8 cellular contexts compared by ENCODE assay signal in genomic region chr7:131370523-131370968, GRCh38. TPM values are rescaled to one million over a fixed set of nuclear protein-coding genes. Genes with fewer than 3 reads are reported as not detected.
DNase-seq lines count a peak whose midpoint lies in the region; ATAC-seq lines count a peak whose summit lies in the region.

No MANE protein-coding gene starts in this region.

- peaks cover 68% of the 10 kb centered on the region for H3K4me1 ChIP-seq in adipocyte (ENCODE audit: control insufficient read depth, insufficient read depth, low read length)

- no peaks in the 10 kb centered on the region for H3K9me3 Mint-ChIP-seq in natural killer cell treated with Interleukin-12 subunit alpha and Interleukin-12 subunit beta and Interleukin-15 and Interleukin-18, amount 100 ng/mL, for 72 hours

- H3K4me1 Mint-ChIP-seq in natural killer cell treated with Interleukin-12 subunit alpha and Interleukin-12 subunit beta and Interleukin-15 and Interleukin-18, amount 100 ng/mL, for 72 hours (ENCODE audit: low read depth in 2 of 2) = peaks cover 37 to 75% of the 10 kb centered on the region in 2 donors

- H3K4me3 Mint-ChIP-seq in natural killer cell treated with Interleukin-12 subunit alpha and Interleukin-12 subunit beta and Interleukin-15 and Interleukin-18, amount 100 ng/mL, for 72 hours = peak overlapping the region; percentile 43

- no peaks in the 10 kb centered on the region for H3K27me3 ChIP-seq in adipocyte (replicated peaks; ENCODE audit: control insufficient read depth, insufficient read depth, low read length)

- no peak overlapping the region for H3K9ac ChIP-seq in adipocyte (ENCODE audit: low read length)

- ATAC-seq in GM19324 (IDR thresholded peaks at IDR 0.05; ENCODE audit: low FRiP score, unreplicated experiment) = peak; percentile 60
- peak; percentile 75 to 83 for ATAC-seq in natural killer cell treated with Interleukin-12 subunit alpha and Interleukin-12 subunit beta and Interleukin-15 and Interleukin-18, amount 100 ng/mL, for 72 hours
- no peak for ATAC-seq in HG02938 (IDR thresholded peaks at IDR 0.05; ENCODE audit: unreplicated experiment)

- no peaks in the 10 kb centered on the region for H3K36me3 Mint-ChIP-seq in natural killer cell treated with Interleukin-12 subunit alpha and Interleukin-12 subunit beta and Interleukin-15 and Interleukin-18, amount 100 ng/mL, for 72 hours

- DNase-seq in ACHN (peak; percentile 93), HK-2 (ENCODE audit: unreplicated experiment) (peak; percentile 24), adipocyte (ENCODE audit: low read depth) (peak; percentile 46), COR-L47 (lab: John Stamatoyannopoulos, UW) (no peak), NCI-H2171 (lab: John Stamatoyannopoulos, UW) (no peak)
- DNase-seq in natural killer cell treated with Interleukin-12 subunit alpha and Interleukin-12 subunit beta and Interleukin-15 and Interleukin-18, amount 100 ng/mL, for 72 hours (ENCODE audit: low spot score) = no peak

- no peak overlapping the region for H3K27ac Mint-ChIP-seq in natural killer cell treated with Interleukin-12 subunit alpha and Interleukin-12 subunit beta and Interleukin-15 and Interleukin-18, amount 100 ng/mL, for 72 hours

- H3K9me3 ChIP-seq in adipocyte (ENCODE audit: control insufficient read depth, low read length) = no peaks in the 10 kb centered on the region

- in situ Hi-C loops in ACHN (cut with HindIII; ENCODE audit: low pct_ligation_motif_present, low pct_unique_long_range_greater_than_20kb, low sequenced_read_pairs) = no loop called here

- H3K36me3 ChIP-seq in adipocyte (ENCODE audit: control insufficient read depth, insufficient read depth, low read length, severe bottlenecking) = no peaks in the 10 kb centered on the region

- H3K4me3 ChIP-seq in adipocyte (ENCODE audit: low read length) = peak overlapping the region; percentile 36

- H3K27me3 Mint-ChIP-seq in natural killer cell treated with Interleukin-12 subunit alpha and Interleukin-12 subunit beta and Interleukin-15 and Interleukin-18, amount 100 ng/mL, for 72 hours = no peaks in the 10 kb centered on the region

RNA-seq across cellular contexts. Expression of gene MKLN1, which starts 42.9 kb away (rescaled TPM):
- 10 to 100 TPM; 46.7 to 56.2 TPM for total RNA-seq in natural killer cell treated with Interleukin-12 subunit alpha and Interleukin-12 subunit beta and Interleukin-15 and Interleukin-18, amount 100 ng/mL, for 72 hours

Comparison
In these comparisons a context has a peak if more than half of its experiments do, and no peak if none do; other contexts are left out.
1. DNase-seq: peak in ACHN (single experiment), HK-2 (single experiment) and adipocyte (single experiment); none in natural killer cell treated with Interleukin-12 subunit alpha and Interleukin-12 subunit beta and Interleukin-15 and Interleukin-18, amount 100 ng/mL, for 72 hours (single experiment), COR-L47 (single experiment) and NCI-H2171 (single experiment).